ENCODE assay signal across 15 cellular contexts in the genomic region with DNA sequence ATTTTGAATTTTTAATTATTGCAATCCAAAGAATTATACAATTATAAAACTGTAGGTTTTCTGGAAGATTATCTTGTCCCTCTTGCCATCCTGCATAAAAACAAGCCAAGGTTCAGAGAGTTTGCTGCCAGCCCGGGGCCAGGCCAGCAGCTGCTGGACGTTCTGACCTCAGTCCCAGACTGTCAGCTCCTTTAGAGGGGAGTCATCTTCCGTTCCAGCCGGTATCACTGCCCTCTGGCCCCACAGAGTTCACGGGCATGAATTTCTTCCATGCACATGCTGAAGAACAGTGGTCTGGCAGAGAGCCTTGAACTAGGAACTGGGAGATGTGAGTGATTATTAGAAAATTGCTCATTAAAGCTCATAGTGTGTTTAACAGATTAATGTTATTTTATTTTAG.
"Had no signal": no experiment of that assay in that cellular context is flagged by ENCODE, and none has a peak within 500 bp of the region (broad histone marks: within the 10 kb centered on the region; RNA-seq: fewer than 3 reads in every experiment).

No MANE protein-coding gene starts in this region.

- H3K27ac ChIP-seq: ascending aorta, cardiac muscle cell, left lung, ovary, SK-N-MC, upper lobe of left lung, WERI-Rb-1 had no signal

- H3K36me3 Mint-ChIP-seq: stimulated activated memory B cell treated with anti-CD40 and anti-IgM and Interleukin-4, amounts not matched to agents 10 μg/mL and 1 μg/mL and 100 μg/mL, for 72 hours had no signal

- H3K4me3 Mint-ChIP-seq: activated CD4-positive, alpha-beta T cell treated with anti-CD3 and anti-CD28 coated beads for 36 hours; activated CD8-positive, alpha-beta T cell treated with anti-CD3 and anti-CD28 coated beads for 36 hours; stimulated activated memory B cell treated with anti-CD40 and anti-IgM and Interleukin-4, amounts not matched to agents 10 μg/mL and 1 μg/mL and 100 μg/mL, for 72 hours had no signal

- H3K9me3 Mint-ChIP-seq: activated CD8-positive, alpha-beta T cell treated with anti-CD3 and anti-CD28 coated beads for 36 hours; stimulated activated memory B cell treated with anti-CD40 and anti-IgM and Interleukin-4, amounts not matched to agents 10 μg/mL and 1 μg/mL and 100 μg/mL, for 72 hours had no signal

- H3K27ac Mint-ChIP-seq: activated CD4-positive, alpha-beta T cell treated with anti-CD3 and anti-CD28 coated beads for 36 hours; activated CD8-positive, alpha-beta T cell treated with anti-CD3 and anti-CD28 coated beads for 36 hours; stimulated activated memory B cell treated with anti-CD40 and anti-IgM and Interleukin-4, amounts not matched to agents 10 μg/mL and 1 μg/mL and 100 μg/mL, for 72 hours had no signal

- H3K4me1 Mint-ChIP-seq: activated CD4-positive, alpha-beta T cell treated with anti-CD3 and anti-CD28 coated beads for 36 hours; stimulated activated memory B cell treated with anti-CD40 and anti-IgM and Interleukin-4, amounts not matched to agents 10 μg/mL and 1 μg/mL and 100 μg/mL, for 72 hours had no signal

- H3K4me3 ChIP-seq: ascending aorta, cardiac muscle cell, left lung, ovary, SK-N-MC, smooth muscle cell, upper lobe of left lung had no signal

- ATAC-seq: activated CD4-positive, alpha-beta T cell treated with anti-CD3 and anti-CD28 coated beads for 36 hours; activated CD8-positive, alpha-beta T cell treated with anti-CD3 and anti-CD28 coated beads for 36 hours; esophagus mucosa; left lung; stimulated activated memory B cell treated with anti-CD40 and anti-IgM and Interleukin-4, amounts not matched to agents 10 μg/mL and 1 μg/mL and 100 μg/mL, for 72 hours had no signal

- DNase-seq: activated CD4-positive, alpha-beta T cell treated with anti-CD3 and anti-CD28 coated beads for 36 hours; activated CD8-positive, alpha-beta memory T cell treated with anti-CD3 and anti-CD28 coated beads, Interleukin-2, amount 50 U/mL, for 4 hours; activated CD8-positive, alpha-beta T cell treated with anti-CD3 and anti-CD28 coated beads for 36 hours; left lung; mesendoderm; ovary; T-helper 1 cell; upper lobe of left lung; WERI-Rb-1 had no signal
